In genomic region chr16:86391486-86391885, GRCh38 we compare ENCODE assay signal across 18 cellular contexts.
"Had no signal": no experiment of that assay in that cellular context is flagged by ENCODE, and none has a peak within 500 bp of the region (broad histone marks: within the 10 kb centered on the region; RNA-seq: fewer than 3 reads in every experiment).

No MANE protein-coding gene starts in this region.

- H3K27ac ChIP-seq: esophagus squamous epithelium, heart left ventricle, left ventricle myocardium inferior, psoas muscle, right lobe of liver, tibial nerve, vagina had no signal

- H3K9me3 Mint-ChIP-seq: activated CD4-positive, alpha-beta memory T cell treated with anti-CD3 and anti-CD28 coated beads, Interleukin-2, amount 10 ng/mL, durations not matched to agents 7 days and 5 days; memory B cell had no signal

- H3K27me3 Mint-ChIP-seq: activated CD4-positive, alpha-beta memory T cell treated with anti-CD3 and anti-CD28 coated beads, Interleukin-2, amount 10 ng/mL, durations not matched to agents 7 days and 5 days; brain had no signal

- H3K36me3 ChIP-seq: esophagus squamous epithelium, heart left ventricle, left ventricle myocardium inferior, right lobe of liver, tibial nerve, vagina had no signal

- H3K9me3 ChIP-seq: esophagus squamous epithelium, psoas muscle, right lobe of liver, tibial nerve, vagina had no signal

- H3K4me1 Mint-ChIP-seq: activated CD4-positive, alpha-beta memory T cell treated with anti-CD3 and anti-CD28 coated beads, Interleukin-2, amount 10 ng/mL, durations not matched to agents 7 days and 5 days; memory B cell; stimulated activated naive B cell treated with anti-CD40 and anti-IgM and Interleukin-4, amounts not matched to agents 10 μg/mL and 1 μg/mL and 100 μg/mL, for 72 hours had no signal

- FAIRE-seq: endometrium, frontal cortex, keratinocyte had no signal

- H3K4me1 ChIP-seq: psoas muscle, right lobe of liver, tibial nerve had no signal

- H3K4me3 Mint-ChIP-seq: activated CD4-positive, alpha-beta memory T cell treated with anti-CD3 and anti-CD28 coated beads, Interleukin-2, amount 10 ng/mL, durations not matched to agents 7 days and 5 days; brain; memory B cell; stimulated activated naive B cell treated with anti-CD40 and anti-IgM and Interleukin-4, amounts not matched to agents 10 μg/mL and 1 μg/mL and 100 μg/mL, for 72 hours had no signal

- ATAC-seq: heart left ventricle; psoas muscle; right lobe of liver; stimulated activated naive B cell treated with anti-CD40 and anti-IgM and Interleukin-4, amounts not matched to agents 10 μg/mL and 1 μg/mL and 100 μg/mL, for 72 hours had no signal

- H3K27me3 ChIP-seq: esophagus squamous epithelium, right lobe of liver, vagina had no signal

- H3K36me3 Mint-ChIP-seq: brain; memory B cell; stimulated activated naive B cell treated with anti-CD40 and anti-IgM and Interleukin-4, amounts not matched to agents 10 μg/mL and 1 μg/mL and 100 μg/mL, for 72 hours had no signal

- DNase-seq: activated CD4-positive, alpha-beta memory T cell treated with anti-CD3 and anti-CD28 coated beads, Interleukin-2, amount 10 ng/mL, durations not matched to agents 7 days and 5 days; activated CD4-positive, alpha-beta T cell treated with anti-CD3 and anti-CD28 coated beads for 1 hour; activated CD8-positive, alpha-beta memory T cell treated with anti-CD3 and anti-CD28 coated beads, Interleukin-2, amount 50 U/mL, for 4 hours; esophagus squamous epithelium; heart left ventricle; left ventricle myocardium inferior; psoas muscle; right lobe of liver; stimulated activated CD4-positive, alpha-beta T cell treated with anti-CD3 and anti-CD28 coated beads, Interleukin-2, amount 100 ng/mL, for 24 hours; stimulated activated naive B cell treated with anti-CD40 and anti-IgM and Interleukin-4, amounts not matched to agents 10 μg/mL and 1 μg/mL and 100 μg/mL, for 72 hours; T-helper 9 cell had no signal

- H3K27ac Mint-ChIP-seq: activated CD4-positive, alpha-beta memory T cell treated with anti-CD3 and anti-CD28 coated beads, Interleukin-2, amount 10 ng/mL, durations not matched to agents 7 days and 5 days; memory B cell; stimulated activated naive B cell treated with anti-CD40 and anti-IgM and Interleukin-4, amounts not matched to agents 10 μg/mL and 1 μg/mL and 100 μg/mL, for 72 hours had no signal

- H3K4me3 ChIP-seq: esophagus squamous epithelium, heart left ventricle, left ventricle myocardium inferior, psoas muscle, right lobe of liver, tibial nerve, vagina had no signal
